In genomic region chr16:2158262-2158638, GRCh38 we compare ENCODE assay signal across 13 cellular contexts. TPM values are rescaled to one million over a fixed set of nuclear protein-coding genes. Genes with fewer than 3 reads are reported as not detected.
DNase-seq lines count a peak whose midpoint lies in the region; ATAC-seq lines count a peak whose summit lies in the region.
"Had no signal": no experiment of that assay in that cellular context is flagged by ENCODE, and none has a peak within 500 bp of the region (broad histone marks: within the 10 kb centered on the region; RNA-seq: fewer than 3 reads in every experiment).

No MANE protein-coding gene starts in this region.

- peak overlapping the region; percentile 97 for H3K4me3 Mint-ChIP-seq in stimulated activated effector memory CD8-positive, alpha-beta T cell treated with anti-CD3 and anti-CD28 coated beads, Interleukin-12 subunit alpha, Interleukin-12 subunit beta, amount 100 ng/mL, for 72 hours

- no peak overlapping the region for H3K4me2 ChIP-seq in GM23248 (ENCODE audit: unreplicated experiment)

- DNase-seq in GM23248 (no peak), adipocyte (ENCODE audit: low read depth) (no peak), SHP77 (lab: John Stamatoyannopoulos, UW) (no peak), NCI-H1694 (lab: John Stamatoyannopoulos, UW) (no peak), NCI-H187 treated with DMSO at 0.1 percent for 48 hours (lab: John Stamatoyannopoulos, UW) (no peak)
- no peak for DNase-seq in stimulated activated effector memory CD8-positive, alpha-beta T cell treated with anti-CD3 and anti-CD28 coated beads, Interleukin-12 subunit alpha, Interleukin-12 subunit beta, amount 100 ng/mL, for 72 hours (ENCODE audit: low spot score in 2 of 2)
- DNase-seq: activated CD4-positive, alpha-beta T cell treated with anti-CD3 and anti-CD28 coated beads, Interleukin-2, amount 50 U/mL, for 4 hours; NCI-H1048; NCI-H526; SW 1271 had no signal

- no peak for ATAC-seq in stimulated activated effector memory CD8-positive, alpha-beta T cell treated with anti-CD3 and anti-CD28 coated beads, Interleukin-12 subunit alpha, Interleukin-12 subunit beta, amount 100 ng/mL, for 72 hours
- no peak for ATAC-seq in GM19328 (IDR thresholded peaks at IDR 0.05; ENCODE audit: unreplicated experiment)
- ATAC-seq: left lung had no signal

- H3K36me3 ChIP-seq in GM23248 (ENCODE audit: low read depth) (peaks cover 4% of the 10 kb centered on the region; the same call in 1 of the 2 replicates), adipocyte (ENCODE audit: control insufficient read depth, insufficient read depth, low read length, severe bottlenecking) (peaks cover 4% of the 10 kb centered on the region), iPS-20b (ENCODE audit: insufficient read depth, low read depth, low read length) (peaks cover 29% of the 10 kb centered on the region)

- peaks cover 38% of the 10 kb centered on the region for H3K4me1 Mint-ChIP-seq in stimulated activated effector memory CD8-positive, alpha-beta T cell treated with anti-CD3 and anti-CD28 coated beads, Interleukin-12 subunit alpha, Interleukin-12 subunit beta, amount 100 ng/mL, for 72 hours

- H3K9ac ChIP-seq in GM23248 = peak overlapping the region; percentile 89; the same call in 1 of the 2 replicates
- peak overlapping the region; percentile 97 for H3K9ac ChIP-seq in adipocyte (ENCODE audit: low read length)
- 0 out of 2 replicates have a peak overlapping the region, but pooled peaks have one; percentile 37 for H3K9ac ChIP-seq in iPS-20b (ENCODE audit: low read depth, low read length)

- H3K9me2 ChIP-seq in GM23248 (ENCODE audit: insufficient read depth) = no peaks in the 10 kb centered on the region

- no peaks in the 10 kb centered on the region for H3K9me3 ChIP-seq in GM23248 (ENCODE audit: low read depth)
- no peaks in the 10 kb centered on the region for H3K9me3 ChIP-seq in adipocyte (ENCODE audit: control insufficient read depth, low read length)
- H3K9me3 ChIP-seq in iPS-20b (ENCODE audit: insufficient read depth, low read depth, low read length) = no peaks in the 10 kb centered on the region
- H3K9me3 ChIP-seq: left lung had no signal

- H4K20me1 ChIP-seq in GM23248 (ENCODE audit: insufficient read depth) = peaks cover 7% of the 10 kb centered on the region; the same call in 1 of the 2 replicates

- H2AFZ ChIP-seq in GM23248 = no peak overlapping the region

- H3K36me3 Mint-ChIP-seq in stimulated activated effector memory CD8-positive, alpha-beta T cell treated with anti-CD3 and anti-CD28 coated beads, Interleukin-12 subunit alpha, Interleukin-12 subunit beta, amount 100 ng/mL, for 72 hours = peaks cover 45% of the 10 kb centered on the region

- no peak overlapping the region for H3K4me3 ChIP-seq in GM23248
- H3K4me3 ChIP-seq in adipocyte (ENCODE audit: low read length) = peak overlapping the region; percentile 95
- H3K4me3 ChIP-seq in iPS-20b (ENCODE audit: low read length) = no peak overlapping the region
- H3K4me3 ChIP-seq: left lung had no signal

- 89 to 94% methylated on average over 12 to 15 of the region's 15 CpGs for WGBS in GM23248 (ENCODE audit: low coverage in 1 of 2, low lambda C conversion rate in 2 of 2, missing lambda C conversion rate in 2 of 2), 2 experiments

- H3K27me3 ChIP-seq in GM23248 (replicated peaks; ENCODE audit: insufficient read depth) = no peaks in the 10 kb centered on the region
- H3K27me3 ChIP-seq in adipocyte (replicated peaks; ENCODE audit: control insufficient read depth, insufficient read depth, low read length) = no peaks in the 10 kb centered on the region
- no peaks in the 10 kb centered on the region; the same call in 1 of the 2 replicates for H3K27me3 ChIP-seq in iPS-20b (ENCODE audit: insufficient read depth, low read length)
- H3K27me3 ChIP-seq: left lung had no signal

- peaks cover 82% of the 10 kb centered on the region for H3K79me2 ChIP-seq in GM23248 (ENCODE audit: insufficient read depth)

- H3K9me3 Mint-ChIP-seq in stimulated activated effector memory CD8-positive, alpha-beta T cell treated with anti-CD3 and anti-CD28 coated beads, Interleukin-12 subunit alpha, Interleukin-12 subunit beta, amount 100 ng/mL, for 72 hours = no peaks in the 10 kb centered on the region

- H3K4me1 ChIP-seq in GM23248 (ENCODE audit: insufficient read depth) (peaks cover 42% of the 10 kb centered on the region), adipocyte (ENCODE audit: control insufficient read depth, insufficient read depth, low read length) (peaks cover 57% of the 10 kb centered on the region), iPS-20b (ENCODE audit: insufficient read depth, low read length) (peaks cover 4% of the 10 kb centered on the region)

- in situ Hi-C loops in GM23248 (cut with MboI) = no loop called here

- peak overlapping the region; percentile 92 for H3K27ac Mint-ChIP-seq in stimulated activated effector memory CD8-positive, alpha-beta T cell treated with anti-CD3 and anti-CD28 coated beads, Interleukin-12 subunit alpha, Interleukin-12 subunit beta, amount 100 ng/mL, for 72 hours

- peak overlapping the region; percentile 85 for H3K27ac ChIP-seq in GM23248
- H3K27ac ChIP-seq in iPS-20b (ENCODE audit: low read length) = no peak overlapping the region

- H3F3A ChIP-seq in GM23248 (ENCODE audit: insufficient read depth) = peaks cover 13% of the 10 kb centered on the region

RNA-seq across cellular contexts. Expression of gene TRAF7, which starts 2.7 kb away (rescaled TPM):
- total RNA-seq in GM23248 (2014; rRNA removed; shearing (Covaris generic)) = 72.7 and 74.2 TPM in 2 replicates
- polyA plus RNA-seq in GM23248 (2016; fragmentation: Nextera tagmentation; extraction: Ambion mirVana) = 28.8 and 29.3 TPM in 2 replicates

RNA-seq across cellular contexts. Expression of gene RAB26, which starts 9.8 kb away (rescaled TPM):
- total RNA-seq in GM23248 (2014; rRNA removed; shearing (Covaris generic)) = not detected in 2 replicates
- polyA plus RNA-seq in GM23248 (2016; fragmentation: Nextera tagmentation; extraction: Ambion mirVana) = 0.30 and 0.71 TPM in 2 replicates

RNA-seq across cellular contexts. Expression of gene PKD1, which starts 22.6 kb away (rescaled TPM):
- total RNA-seq in GM23248 (2014; rRNA removed; shearing (Covaris generic)) = 200 and 201 TPM in 2 replicates
- polyA plus RNA-seq in GM23248 (2016; fragmentation: Nextera tagmentation; extraction: Ambion mirVana) = 43.7 and 48.4 TPM in 2 replicates

RNA-seq across cellular contexts. Expression of gene CASKIN1, which starts 38.2 kb away (rescaled TPM):
- total RNA-seq in GM23248 (2014; rRNA removed; shearing (Covaris generic)) = under 0.01 TPM in 1 of 2 replicates, not detected in the other
- not detected in 2 replicates for polyA plus RNA-seq in GM23248 (2016; fragmentation: Nextera tagmentation; extraction: Ambion mirVana)

RNA-seq across cellular contexts. Expression of gene MLST8, which starts 47.0 kb away (rescaled TPM):
- total RNA-seq in GM23248 (2014; rRNA removed; shearing (Covaris generic)) = 58.6 and 62.9 TPM in 2 replicates
- polyA plus RNA-seq in GM23248 (2016; fragmentation: Nextera tagmentation; extraction: Ambion mirVana) = 46.5 and 54.6 TPM in 2 replicates

Comparison
In these comparisons a context has a peak if more than half of its experiments do, and no peak if none do; other contexts are left out.
1. H3K9ac ChIP-seq: peak in every context shown above with its lines; median percentile 97 in adipocyte; 89 in GM23248; 37 in iPS-20b.